ENCODE assay signal across 9 cellular contexts in the genomic region with DNA sequence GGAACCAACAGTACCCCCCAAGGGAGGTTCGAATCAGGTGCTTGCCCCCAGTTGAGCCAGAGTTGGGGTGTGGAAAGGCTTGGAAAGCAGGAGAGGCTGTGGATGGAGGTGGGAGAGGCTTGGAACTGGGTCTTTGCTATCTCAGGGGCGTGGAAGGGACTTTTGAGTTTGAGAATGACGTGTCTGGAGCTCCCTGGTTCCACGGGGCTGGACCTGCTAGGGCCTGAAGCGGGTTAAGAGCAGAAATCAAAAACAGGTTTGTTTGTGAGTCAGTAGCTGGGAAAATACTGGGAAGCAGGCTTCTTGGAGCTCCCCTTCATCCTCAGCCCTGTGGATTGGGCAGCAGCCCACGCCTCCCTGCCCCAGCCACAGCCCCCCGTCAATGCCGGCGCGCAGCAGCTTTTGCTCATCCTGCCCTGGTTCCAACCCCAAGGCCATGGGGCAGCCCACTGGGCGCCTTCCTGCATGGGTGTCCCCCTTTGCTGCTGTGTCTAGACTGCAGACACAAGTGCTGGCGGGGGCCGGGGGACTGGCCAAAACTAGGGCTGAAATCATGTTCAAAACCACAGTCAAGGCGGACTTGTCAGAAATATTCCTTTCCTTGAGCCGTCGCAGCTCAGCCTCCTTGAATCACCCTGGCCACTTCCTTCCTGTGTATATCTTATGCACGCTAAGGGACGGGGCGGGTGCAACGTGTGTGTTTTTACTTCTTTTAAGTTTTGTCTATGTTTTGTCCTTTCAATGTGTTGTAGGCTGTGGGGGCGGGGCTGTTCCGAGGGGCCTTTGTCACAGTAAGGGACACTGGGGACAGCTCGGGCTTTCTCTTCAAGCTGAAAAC.
DNase-seq lines count a peak whose midpoint lies in the region; ATAC-seq, FAIRE-seq and TF ChIP-seq lines count a peak whose summit lies in the region.
"Had no signal": no experiment of that assay in that cellular context is flagged by ENCODE, and none has a peak within 500 bp of the region (broad histone marks: within the 10 kb centered on the region; RNA-seq: fewer than 3 reads in every experiment).

No MANE protein-coding gene starts in this region.

- WGBS in hepatocyte (ENCODE audit: low lambda C conversion rate, missing lambda C conversion rate): 75% methylated on average over 23 of the region's 23 CpGs

- peak; percentile 97 for FAIRE-seq in GM12892 (lab: Jason Lieb, UNC)

- peak overlapping the region; percentile 61 for H3K4me3 Mint-ChIP-seq in activated naive CD4-positive, alpha-beta T cell treated with anti-CD3 and anti-CD28 coated beads for 36 hours
- H3K4me3 Mint-ChIP-seq: brain had no signal

- H3K27ac Mint-ChIP-seq in activated naive CD4-positive, alpha-beta T cell treated with anti-CD3 and anti-CD28 coated beads for 36 hours: peak overlapping the region; percentile 95

- peak overlapping the region; percentile 67 for H3K4me2 ChIP-seq in hepatocyte

- H3K27me3 Mint-ChIP-seq in activated naive CD4-positive, alpha-beta T cell treated with anti-CD3 and anti-CD28 coated beads for 36 hours (ENCODE audit: low read depth): no peaks in the 10 kb centered on the region

- H3K4me3 ChIP-seq in RWPE2 (ENCODE audit: severe bottlenecking) (no peak overlapping the region), hepatocyte (no peak overlapping the region)

- H3K4me1 Mint-ChIP-seq in activated naive CD4-positive, alpha-beta T cell treated with anti-CD3 and anti-CD28 coated beads for 36 hours (ENCODE audit: low read depth): peaks cover 74% of the 10 kb centered on the region

- H3K27me3 ChIP-seq in RWPE2 (ENCODE audit: insufficient read depth, poor library complexity, severe bottlenecking) (no peaks in the 10 kb centered on the region), hepatocyte (no peaks in the 10 kb centered on the region)

- DNase-seq in GM12892 (ENCODE audit: insufficient read length): peak; percentile 63
- no peak for DNase-seq in RWPE2 (ENCODE audit: low spot score)
- peak; percentile 94 for DNase-seq in activated naive CD4-positive, alpha-beta T cell treated with anti-CD3 and anti-CD28 coated beads for 36 hours
- no peak for DNase-seq in hepatocyte (ENCODE audit: low spot score)
- DNase-seq in stimulated activated CD4-positive, alpha-beta T cell treated with anti-CD3 and anti-CD28 coated beads, Interleukin-4, amount 100 ng/mL, for 24 hours: peak; percentile 85
- DNase-seq in DMS114 treated with DMSO at 0.1 percent for 48 hours (lab: John Stamatoyannopoulos, UW; ENCODE audit: unreplicated experiment): no peak
- DNase-seq in NCI-H1436 (lab: John Stamatoyannopoulos, UW): no peak

- H3K79me2 ChIP-seq in hepatocyte: no peaks in the 10 kb centered on the region

- H2AFZ ChIP-seq in hepatocyte: peak overlapping the region; percentile 55

- ATAC-seq in HG02885 (IDR thresholded peaks at IDR 0.05; ENCODE audit: poor library complexity, unreplicated experiment): peak; percentile 41
- peak; percentile 28; the same call in 2 of the 3 replicates for ATAC-seq in RWPE2 (ENCODE audit: low read depth)

- H3K36me3 ChIP-seq in RWPE2 (ENCODE audit: low read depth): no peaks in the 10 kb centered on the region
- no peaks in the 10 kb centered on the region for H3K36me3 ChIP-seq in hepatocyte (replicated peaks; ENCODE audit: insufficient read depth, low read depth)

- H3K36me3 Mint-ChIP-seq in activated naive CD4-positive, alpha-beta T cell treated with anti-CD3 and anti-CD28 coated beads for 36 hours (ENCODE audit: low read depth): no peaks in the 10 kb centered on the region
- H3K36me3 Mint-ChIP-seq: brain had no signal

- intact Hi-C loops in activated naive CD4-positive, alpha-beta T cell treated with anti-CD3 and anti-CD28 coated beads for 36 hours (cut with micrococcal nuclease): loop anchor here (1.0 to 5.0 kb wide), 18 partner anchors 25 to 531 kb away; a partner anchor contains a TSS

- H3K9me3 ChIP-seq in RWPE2 (ENCODE audit: severe bottlenecking) (no peaks in the 10 kb centered on the region), hepatocyte (ENCODE audit: low read depth) (no peaks in the 10 kb centered on the region)

- CTCF ChIA-PET in activated naive CD4-positive, alpha-beta T cell treated with anti-CD3 and anti-CD28 coated beads for 36 hours (lab: Charles Lee): interaction anchor here (0.8 to 10.5 kb wide), 39 partner anchors 10 to 234 kb away, joined by 3 to 348 read pairs (median 6); no protein-coding TSS in a partner anchor

- H3K9me3 Mint-ChIP-seq in activated naive CD4-positive, alpha-beta T cell treated with anti-CD3 and anti-CD28 coated beads for 36 hours: no peaks in the 10 kb centered on the region
- H3K9me3 Mint-ChIP-seq: brain had no signal

- peak; percentile 40; the same call in 1 of the 2 replicates for TF ChIP-seq POLR2A in GM12892 (IDR thresholded peaks at IDR 0.05; ENCODE audit: low read depth, low read length)

- TF ChIP-seq CTCF in RWPE2 (IDR thresholded peaks at IDR 0.05; ENCODE audit: poor library complexity, severe bottlenecking) (no peak), hepatocyte (IDR thresholded peaks at IDR 0.05; ENCODE audit: poor library complexity) (no peak)

- H3K9me2 ChIP-seq in hepatocyte (replicated peaks; ENCODE audit: insufficient read depth): no peaks in the 10 kb centered on the region

- H4K20me1 ChIP-seq in hepatocyte (ENCODE audit: insufficient read depth, poor library complexity, severe bottlenecking): no peaks in the 10 kb centered on the region

- H3K27ac ChIP-seq in RWPE2 (ENCODE audit: poor library complexity, severe bottlenecking) (peak overlapping the region; percentile 6), hepatocyte (peak overlapping the region; percentile 73)

- peaks cover 13% of the 10 kb centered on the region for H3K4me1 ChIP-seq in RWPE2 (ENCODE audit: insufficient read depth, poor library complexity, severe bottlenecking)
- H3K4me1 ChIP-seq in hepatocyte (ENCODE audit: insufficient read depth): peaks cover 9% of the 10 kb centered on the region

Comparison
In these comparisons a context has a peak if more than half of its experiments do, and no peak if none do; other contexts are left out.
1. DNase-seq: peak in GM12892 (single experiment), activated naive CD4-positive, alpha-beta T cell treated with anti-CD3 and anti-CD28 coated beads for 36 hours (single experiment) and stimulated activated CD4-positive, alpha-beta T cell treated with anti-CD3 and anti-CD28 coated beads, Interleukin-4, amount 100 ng/mL, for 24 hours (single experiment); none in RWPE2 (single experiment), hepatocyte (single experiment), DMS114 treated with DMSO at 0.1 percent for 48 hours (single experiment) and NCI-H1436 (single experiment).